Comparison of ENCODE assay signal across 8 cellular contexts in the genomic region with DNA sequence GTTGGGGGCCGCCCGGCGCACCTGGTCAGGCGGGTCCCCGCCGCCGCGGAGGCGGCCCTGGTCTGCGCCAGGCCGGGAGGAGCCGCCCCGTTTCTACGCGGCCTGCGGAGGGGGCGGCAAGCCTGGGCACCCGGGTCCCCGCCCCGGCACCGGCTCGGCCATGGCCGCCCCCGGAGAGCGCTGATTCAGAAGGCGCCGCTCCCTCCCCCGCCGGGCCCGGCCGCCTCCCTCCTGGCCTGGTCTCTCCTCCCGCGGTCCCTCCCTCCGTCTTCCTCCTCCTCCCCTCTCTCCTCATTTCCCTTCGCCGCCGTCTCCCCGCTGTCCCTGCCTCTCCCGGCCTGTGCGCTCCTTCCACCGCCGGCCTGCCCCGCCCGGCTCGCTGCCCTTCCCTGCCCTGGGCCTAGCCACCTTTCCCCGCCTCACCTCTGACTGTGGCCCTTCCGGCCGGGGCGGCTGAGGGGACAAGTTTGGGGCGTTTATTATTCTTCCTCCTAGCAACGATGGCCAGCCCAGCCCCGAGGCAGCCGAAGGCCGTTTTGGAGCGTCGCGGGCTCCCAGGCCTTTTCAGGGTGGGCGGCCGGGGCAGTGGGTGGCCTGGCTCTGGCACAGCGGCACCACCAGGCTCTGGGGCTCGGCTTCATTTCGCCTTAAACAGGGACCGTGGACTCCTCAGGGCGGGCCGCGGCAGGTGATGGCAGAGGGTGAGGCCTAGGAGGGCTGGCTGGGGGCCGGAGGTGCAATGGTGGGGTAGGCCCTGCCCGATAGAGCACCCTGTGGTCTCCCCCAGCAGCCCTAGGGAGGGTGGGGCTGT. TPM values are rescaled to one million over a fixed set of nuclear protein-coding genes. Genes with fewer than 3 reads are reported as not detected.
DNase-seq lines count a peak whose midpoint lies in the region; ATAC-seq lines count a peak whose summit lies in the region.

No MANE protein-coding gene starts in this region.

- peak overlapping the region; percentile 49 for H3K4me3 Mint-ChIP-seq in activated naive CD8-positive, alpha-beta T cell

- ATAC-seq in left cardiac atrium: peak; percentile 80 to 87
- no peak for ATAC-seq in GM21528 (IDR thresholded peaks at IDR 0.05; ENCODE audit: low FRiP score, unreplicated experiment)

- intact Hi-C loops in left cardiac atrium (cut with DNase I): no loop called here
- intact Hi-C loops in posterior cingulate gyrus (cut with DNase I): no loop called here

- H3K27me3 Mint-ChIP-seq in activated naive CD8-positive, alpha-beta T cell: peaks cover 3% of the 10 kb centered on the region

- H3K9me3 Mint-ChIP-seq in activated naive CD8-positive, alpha-beta T cell (ENCODE audit: low read depth): no peaks in the 10 kb centered on the region

- H3K36me3 Mint-ChIP-seq in activated naive CD8-positive, alpha-beta T cell: no peaks in the 10 kb centered on the region

- H3K27ac Mint-ChIP-seq in activated naive CD8-positive, alpha-beta T cell: no peak overlapping the region

- DNase-seq in NCI-H1417 (lab: John Stamatoyannopoulos, UW) (peak; percentile 27 to 73 (median 65)), NCI-H1417 treated with DMSO at 0.1 percent for 48 hours (lab: John Stamatoyannopoulos, UW) (no peak), NCI-H748 (lab: John Stamatoyannopoulos, UW; ENCODE audit: unreplicated experiment) (peak; percentile 58), left cardiac atrium (peak; percentile 77), posterior cingulate gyrus (peak in 6 of 10 donors; percentile 30 to 94 (median 66)), NCI-H1436 (lab: John Stamatoyannopoulos, UW) (no peak)

- peaks cover 2% of the 10 kb centered on the region for H3K4me1 Mint-ChIP-seq in activated naive CD8-positive, alpha-beta T cell (ENCODE audit: low read depth)

RNA-seq across cellular contexts. Expression of a gene that starts 0.8 kb away (rescaled TPM):
- total RNA-seq in left cardiac atrium: 10 to 100 TPM; 12.4 to 17.2 TPM

RNA-seq across cellular contexts. Expression of a gene that starts 58.8 kb away (rescaled TPM):
- total RNA-seq in left cardiac atrium: under 1 TPM; 0.13 to 0.24 TPM

Comparison
In these comparisons a context has a peak if more than half of its experiments do, and no peak if none do; other contexts are left out.
1. DNase-seq: peak in NCI-H1417 (3 of 3), NCI-H748 (single experiment), left cardiac atrium (single experiment) and posterior cingulate gyrus (6 of 10); none in NCI-H1417 treated with DMSO at 0.1 percent for 48 hours (single experiment) and NCI-H1436 (single experiment).